In the genomic region with DNA sequence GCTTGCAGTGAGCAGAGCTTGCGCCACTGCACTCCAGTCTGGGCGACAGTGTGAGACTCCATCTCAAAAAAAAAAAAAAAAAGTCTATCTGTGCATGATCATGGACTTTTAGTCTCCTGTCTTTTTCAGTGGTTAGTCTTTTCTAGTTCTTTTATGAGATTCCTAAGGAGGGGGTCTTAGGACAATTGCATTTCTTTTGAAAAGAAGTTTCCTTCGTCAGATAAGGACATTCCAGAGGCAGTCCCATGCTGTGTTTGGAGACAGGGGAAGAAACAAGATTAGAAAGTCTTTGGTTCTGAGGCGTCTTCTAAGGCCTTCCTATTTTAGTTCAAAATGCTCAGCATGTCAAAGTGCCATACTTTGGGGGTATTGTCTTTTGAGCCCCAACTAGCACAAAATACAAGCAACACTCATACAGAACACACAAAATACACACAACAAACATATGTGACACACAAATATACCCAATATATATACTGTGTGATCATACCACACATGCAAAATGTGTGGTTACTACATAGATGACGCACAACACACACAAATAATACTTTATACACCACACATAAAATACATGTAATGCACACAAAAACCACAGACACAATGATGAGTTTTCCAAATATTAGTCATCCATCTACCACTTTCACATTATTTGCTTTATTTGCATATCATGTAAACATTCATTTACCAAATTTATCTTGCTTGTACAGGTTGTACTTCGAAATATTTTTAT, we compare ENCODE assay signal across 17 cellular contexts.
DNase-seq lines count a peak whose midpoint lies in the region; ATAC-seq and TF ChIP-seq lines count a peak whose summit lies in the region.
"Had no signal": no experiment of that assay in that cellular context is flagged by ENCODE, and none has a peak within 500 bp of the region (broad histone marks: within the 10 kb centered on the region; RNA-seq: fewer than 3 reads in every experiment).

No MANE protein-coding gene starts in this region.

- WGBS in endodermal cell (ENCODE audit: insufficient coverage in 1 of 2, insufficient read length in 1 of 2), 2 experiments, result 63 to 67% methylated on average over 3 to 6 of the region's 6 CpGs
- no CpG with 5 or more reads among the region's 6 CpGs for WGBS in mesendoderm (ENCODE audit: extremely low coverage, insufficient coverage, low lambda C conversion rate)

- H2BK120ac ChIP-seq in mesendoderm (ENCODE audit: low read depth, low read length), result peak overlapping the region; percentile 61

- peak overlapping the region; percentile 51 for H3K56ac ChIP-seq in mesendoderm (ENCODE audit: low read length)

- H3K36me3 ChIP-seq in NT2/D1 (ENCODE audit: insufficient read depth, insufficient read length, low read length), result no peaks in the 10 kb centered on the region
- no peaks in the 10 kb centered on the region for H3K36me3 ChIP-seq in endodermal cell (ENCODE audit: control insufficient read depth, insufficient read depth, low read length)
- H3K36me3 ChIP-seq in mesendoderm (ENCODE audit: control insufficient read depth, insufficient read depth, low read length), result no peaks in the 10 kb centered on the region

- H3K36me3 Mint-ChIP-seq in endodermal cell (ENCODE audit: low read depth), result peaks cover 4% of the 10 kb centered on the region

- H3K79me1 ChIP-seq in mesendoderm (ENCODE audit: low read length), result no peaks in the 10 kb centered on the region

- peak; percentile 47 for DNase-seq in NT2/D1 (ENCODE audit: low read depth, low spot score)
- peak; percentile 60 for DNase-seq in endodermal cell
- peak; percentile 95 for DNase-seq in mesendoderm
- DNase-seq in stimulated activated CD4-positive, alpha-beta T cell treated with anti-CD3 and anti-CD28 coated beads, Interleukin-4, amount 100 ng/mL, for 4 hours, result no peak
- DNase-seq in NCI-H2171 (lab: John Stamatoyannopoulos, UW), result no peak
- no peak for DNase-seq in CD1c-positive myeloid dendritic cell (ENCODE audit: extremely low spot score)
- DNase-seq: Calu3; CD4-positive, alpha-beta T cell; GOT3; NCI-H1092; NCI-H2107; NCI-H69; PC-3 had no signal

- H3K27me3 ChIP-seq in NT2/D1 (ENCODE audit: insufficient read depth, insufficient read length) (no peaks in the 10 kb centered on the region), endodermal cell (ENCODE audit: control insufficient read depth, insufficient read depth, low read length, poor library complexity, severe bottlenecking) (no peaks in the 10 kb centered on the region), mesendoderm (ENCODE audit: insufficient read depth, low read length, poor library complexity) (no peaks in the 10 kb centered on the region)

- no peak overlapping the region for H4K8ac ChIP-seq in mesendoderm (ENCODE audit: low read depth, low read length)

- H3K4me1 ChIP-seq in NT2/D1 (ENCODE audit: insufficient read depth, insufficient read length) (peaks cover 2% of the 10 kb centered on the region), endodermal cell (ENCODE audit: control insufficient read depth, insufficient read depth, low read length) (peaks cover 4% of the 10 kb centered on the region), mesendoderm (ENCODE audit: control insufficient read depth, low read depth, low read length) (peaks cover 3% of the 10 kb centered on the region)

- no peak overlapping the region for H3K18ac ChIP-seq in mesendoderm (ENCODE audit: low read length)

- no peak overlapping the region for H3K4ac ChIP-seq in mesendoderm (ENCODE audit: low read depth, low read length)

- no peak overlapping the region for H2BK15ac ChIP-seq in mesendoderm (replicated peaks; ENCODE audit: low read depth)

- H3K4me3 ChIP-seq in NT2/D1 (ENCODE audit: insufficient read length, low read depth) (no peak overlapping the region), endodermal cell (ENCODE audit: low read length) (peak overlapping the region; percentile 52), mesendoderm (ENCODE audit: low read length) (no peak overlapping the region)
- H3K4me3 ChIP-seq: SK-N-MC had no signal

- peak overlapping the region; percentile 53 for H2AK5ac ChIP-seq in mesendoderm (ENCODE audit: low read length)

- peak; percentile 51 for ATAC-seq in GM18519 (IDR thresholded peaks at IDR 0.05; ENCODE audit: low FRiP score, unreplicated experiment)
- ATAC-seq in HG02840 (IDR thresholded peaks at IDR 0.05; ENCODE audit: low FRiP score, unreplicated experiment), result no peak
- ATAC-seq: PC-3 had no signal

- no peak overlapping the region for H4K5ac ChIP-seq in mesendoderm (ENCODE audit: low read length)

- H3K79me2 ChIP-seq in mesendoderm (ENCODE audit: control insufficient read depth, insufficient read depth, low read length), result no peaks in the 10 kb centered on the region

- peak overlapping the region; percentile 73 for H2BK5ac ChIP-seq in mesendoderm (ENCODE audit: low read length)

- peak overlapping the region; percentile 3 for H3K27ac ChIP-seq in endodermal cell (ENCODE audit: low read depth, low read length)
- peak overlapping the region; percentile 70 for H3K27ac ChIP-seq in mesendoderm (ENCODE audit: low read depth, low read length)
- H3K27ac ChIP-seq: KMS-11, SK-N-MC had no signal

- TF ChIP-seq CTCF in endodermal cell (conservative IDR thresholded peaks at IDR 0.05), result no peak

- H3K9me3 Mint-ChIP-seq in endodermal cell, result peaks cover 26% of the 10 kb centered on the region

- H3K9ac ChIP-seq in NT2/D1 (ENCODE audit: insufficient read length, low read depth) (no peak overlapping the region), endodermal cell (ENCODE audit: extremely low read depth, low read length, poor library complexity, severe bottlenecking) (peak overlapping the region; percentile 48), mesendoderm (ENCODE audit: low read length) (no peak overlapping the region)
- H3K9ac ChIP-seq: KMS-11 had no signal

- H3K27me3 Mint-ChIP-seq in endodermal cell (ENCODE audit: insufficient read depth), result no peaks in the 10 kb centered on the region
- H3K27me3 Mint-ChIP-seq: CD4-positive, alpha-beta T cell had no signal

- peaks cover 15% of the 10 kb centered on the region for H3K4me1 Mint-ChIP-seq in endodermal cell

- H3K9me3 ChIP-seq in NT2/D1 (ENCODE audit: insufficient read depth, low read length) (no peaks in the 10 kb centered on the region), endodermal cell (ENCODE audit: control insufficient read depth, low read length) (peaks cover 33% of the 10 kb centered on the region)

- H3K23ac ChIP-seq in mesendoderm (ENCODE audit: low read length), result no peak overlapping the region

- no peak overlapping the region for H3K4me2 ChIP-seq in mesendoderm (ENCODE audit: low read length)
- H3K4me2 ChIP-seq: KMS-11 had no signal

- no peak overlapping the region for H3K4me3 Mint-ChIP-seq in endodermal cell
- H3K4me3 Mint-ChIP-seq: CD4-positive, alpha-beta T cell had no signal

- H3K27ac Mint-ChIP-seq in endodermal cell, result peak overlapping the region; percentile 84
- H3K27ac Mint-ChIP-seq: CD4-positive, alpha-beta T cell had no signal

Comparison
In these comparisons a context has a peak if more than half of its experiments do, and no peak if none do; other contexts are left out.
1. DNase-seq: peak in NT2/D1 (single experiment), endodermal cell (single experiment) and mesendoderm (single experiment); none in stimulated activated CD4-positive, alpha-beta T cell treated with anti-CD3 and anti-CD28 coated beads, Interleukin-4, amount 100 ng/mL, for 4 hours (0 of 2), NCI-H2171 (single experiment) and CD1c-positive myeloid dendritic cell (single experiment).